1 cellular context compared by ENCODE assay signal in the genomic region with DNA sequence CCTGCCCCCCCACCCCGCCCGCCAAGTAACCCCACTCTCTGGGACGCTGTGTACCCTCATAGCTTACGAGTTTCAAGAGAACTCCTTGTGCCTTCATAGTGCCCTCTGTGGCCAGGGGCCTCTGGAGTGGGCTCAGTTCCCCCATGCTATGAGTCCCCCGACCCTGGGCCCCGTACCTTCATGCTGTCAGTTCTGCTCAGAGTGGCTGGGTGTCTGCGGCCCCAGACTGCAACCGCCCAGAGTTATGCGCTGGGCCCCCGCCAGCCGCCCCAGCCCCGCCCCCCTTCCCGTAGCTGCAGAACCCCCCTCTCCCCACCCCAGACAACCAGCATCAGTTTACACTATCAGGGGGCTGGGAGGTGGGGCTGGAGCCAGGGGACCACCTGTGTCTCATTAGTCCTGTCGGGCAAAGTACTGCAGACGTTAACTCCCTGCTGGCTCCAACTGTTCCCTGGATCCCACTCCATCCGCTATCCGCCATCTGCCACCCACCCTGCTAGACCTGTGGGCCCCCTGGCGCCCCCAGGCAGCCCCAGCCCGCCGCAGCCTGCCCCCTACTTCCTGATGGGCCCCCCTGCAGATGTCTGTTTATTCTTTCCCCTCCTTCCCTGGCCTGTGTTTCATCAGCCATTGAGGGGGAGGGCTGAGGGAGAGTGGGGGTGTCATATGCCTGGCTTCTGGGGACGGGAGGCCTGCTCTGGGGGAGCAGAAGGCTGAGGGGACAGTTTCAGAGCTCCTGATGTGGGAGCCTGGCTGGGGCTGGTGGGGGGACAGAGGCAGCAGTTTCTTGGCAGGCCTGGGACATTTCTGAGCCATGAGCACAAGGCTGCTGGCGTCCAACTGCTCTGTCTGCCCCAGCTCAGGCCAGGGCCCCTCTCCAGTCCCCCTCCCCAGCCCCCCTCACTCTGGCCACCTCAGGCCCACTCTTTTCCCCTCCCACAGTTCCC.
TF ChIP-seq lines count a peak whose summit lies in the region.

A gene with protein sequence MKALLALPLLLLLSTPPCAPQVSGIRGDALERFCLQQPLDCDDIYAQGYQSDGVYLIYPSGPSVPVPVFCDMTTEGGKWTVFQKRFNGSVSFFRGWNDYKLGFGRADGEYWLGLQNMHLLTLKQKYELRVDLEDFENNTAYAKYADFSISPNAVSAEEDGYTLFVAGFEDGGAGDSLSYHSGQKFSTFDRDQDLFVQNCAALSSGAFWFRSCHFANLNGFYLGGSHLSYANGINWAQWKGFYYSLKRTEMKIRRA (minus strand): TSS at position 217 of the 947 bp plus-strand sequence. CDS start 35 bp downstream, at position 182.

TF ChIP-seq in SK-N-SH treated with all-trans-retinoic acid at 6 μM for 48 hours, 23 proteins besides CTCF, POLR2A, EP300 and RAD21 (continued from another document):
- TF ChIP-seq, protein P1, sequence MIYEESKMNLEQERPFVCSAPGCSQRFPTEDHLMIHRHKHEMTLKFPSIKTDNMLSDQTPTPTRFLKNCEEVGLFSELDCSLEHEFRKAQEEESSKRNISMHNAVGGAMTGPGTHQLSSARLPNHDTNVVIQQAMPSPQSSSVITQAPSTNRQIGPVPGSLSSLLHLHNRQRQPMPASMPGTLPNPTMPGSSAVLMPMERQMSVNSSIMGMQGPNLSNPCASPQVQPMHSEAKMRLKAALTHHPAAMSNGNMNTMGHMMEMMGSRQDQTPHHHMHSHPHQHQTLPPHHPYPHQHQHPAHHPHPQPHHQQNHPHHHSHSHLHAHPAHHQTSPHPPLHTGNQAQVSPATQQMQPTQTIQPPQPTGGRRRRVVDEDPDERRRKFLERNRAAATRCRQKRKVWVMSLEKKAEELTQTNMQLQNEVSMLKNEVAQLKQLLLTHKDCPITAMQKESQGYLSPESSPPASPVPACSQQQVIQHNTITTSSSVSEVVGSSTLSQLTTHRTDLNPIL (CRISPR knock-in tag; IDR thresholded peaks at IDR 0.05; ENCODE audit: low read depth), result no peak
- no peak for TF ChIP-seq CSDC2 (CRISPR knock-in tag; IDR thresholded peaks at IDR 0.05)
- no peak for TF ChIP-seq ARNTL (CRISPR knock-in tag; IDR thresholded peaks at IDR 0.05; ENCODE audit: borderline replicate concordance, low read depth)
- TF ChIP-seq, protein P2, sequence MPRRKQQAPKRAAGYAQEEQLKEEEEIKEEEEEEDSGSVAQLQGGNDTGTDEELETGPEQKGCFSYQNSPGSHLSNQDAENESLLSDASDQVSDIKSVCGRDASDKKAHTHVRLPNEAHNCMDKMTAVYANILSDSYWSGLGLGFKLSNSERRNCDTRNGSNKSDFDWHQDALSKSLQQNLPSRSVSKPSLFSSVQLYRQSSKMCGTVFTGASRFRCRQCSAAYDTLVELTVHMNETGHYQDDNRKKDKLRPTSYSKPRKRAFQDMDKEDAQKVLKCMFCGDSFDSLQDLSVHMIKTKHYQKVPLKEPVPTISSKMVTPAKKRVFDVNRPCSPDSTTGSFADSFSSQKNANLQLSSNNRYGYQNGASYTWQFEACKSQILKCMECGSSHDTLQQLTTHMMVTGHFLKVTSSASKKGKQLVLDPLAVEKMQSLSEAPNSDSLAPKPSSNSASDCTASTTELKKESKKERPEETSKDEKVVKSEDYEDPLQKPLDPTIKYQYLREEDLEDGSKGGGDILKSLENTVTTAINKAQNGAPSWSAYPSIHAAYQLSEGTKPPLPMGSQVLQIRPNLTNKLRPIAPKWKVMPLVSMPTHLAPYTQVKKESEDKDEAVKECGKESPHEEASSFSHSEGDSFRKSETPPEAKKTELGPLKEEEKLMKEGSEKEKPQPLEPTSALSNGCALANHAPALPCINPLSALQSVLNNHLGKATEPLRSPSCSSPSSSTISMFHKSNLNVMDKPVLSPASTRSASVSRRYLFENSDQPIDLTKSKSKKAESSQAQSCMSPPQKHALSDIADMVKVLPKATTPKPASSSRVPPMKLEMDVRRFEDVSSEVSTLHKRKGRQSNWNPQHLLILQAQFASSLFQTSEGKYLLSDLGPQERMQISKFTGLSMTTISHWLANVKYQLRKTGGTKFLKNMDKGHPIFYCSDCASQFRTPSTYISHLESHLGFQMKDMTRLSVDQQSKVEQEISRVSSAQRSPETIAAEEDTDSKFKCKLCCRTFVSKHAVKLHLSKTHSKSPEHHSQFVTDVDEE (CRISPR knock-in tag; IDR thresholded peaks at IDR 0.05), result peak; percentile 48; the same call in 1 of the 2 replicates
- no peak for TF ChIP-seq ZNF565 (CRISPR knock-in tag; conservative IDR thresholded peaks at IDR 0.05; ENCODE audit: low read depth)
- no peak for TF ChIP-seq RARB (CRISPR knock-in tag; IDR thresholded peaks at IDR 0.05)
- TF ChIP-seq ZFP30 (CRISPR knock-in tag; IDR thresholded peaks at IDR 0.05), result no peak
- TF ChIP-seq ZNF70 (CRISPR knock-in tag; IDR thresholded peaks at IDR 0.05), result no peak
- TF ChIP-seq SNAI2 (CRISPR knock-in tag; IDR thresholded peaks at IDR 0.05), result no peak
- no peak for TF ChIP-seq ZFP3 (CRISPR knock-in tag; IDR thresholded peaks at IDR 0.05)
- peak; percentile 86 for TF ChIP-seq TCF4 (CRISPR knock-in tag; IDR thresholded peaks at IDR 0.05; ENCODE audit: borderline replicate concordance)
- no peak for TF ChIP-seq OSR1 (CRISPR knock-in tag; IDR thresholded peaks at IDR 0.05)
- TF ChIP-seq, protein P3, sequence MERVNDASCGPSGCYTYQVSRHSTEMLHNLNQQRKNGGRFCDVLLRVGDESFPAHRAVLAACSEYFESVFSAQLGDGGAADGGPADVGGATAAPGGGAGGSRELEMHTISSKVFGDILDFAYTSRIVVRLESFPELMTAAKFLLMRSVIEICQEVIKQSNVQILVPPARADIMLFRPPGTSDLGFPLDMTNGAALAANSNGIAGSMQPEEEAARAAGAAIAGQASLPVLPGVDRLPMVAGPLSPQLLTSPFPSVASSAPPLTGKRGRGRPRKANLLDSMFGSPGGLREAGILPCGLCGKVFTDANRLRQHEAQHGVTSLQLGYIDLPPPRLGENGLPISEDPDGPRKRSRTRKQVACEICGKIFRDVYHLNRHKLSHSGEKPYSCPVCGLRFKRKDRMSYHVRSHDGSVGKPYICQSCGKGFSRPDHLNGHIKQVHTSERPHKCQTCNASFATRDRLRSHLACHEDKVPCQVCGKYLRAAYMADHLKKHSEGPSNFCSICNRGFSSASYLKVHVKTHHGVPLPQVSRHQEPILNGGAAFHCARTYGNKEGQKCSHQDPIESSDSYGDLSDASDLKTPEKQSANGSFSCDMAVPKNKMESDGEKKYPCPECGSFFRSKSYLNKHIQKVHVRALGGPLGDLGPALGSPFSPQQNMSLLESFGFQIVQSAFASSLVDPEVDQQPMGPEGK (CRISPR knock-in tag; IDR thresholded peaks at IDR 0.05; ENCODE audit: borderline replicate concordance), result peak; percentile 98
- TF ChIP-seq TOX (CRISPR knock-in tag; IDR thresholded peaks at IDR 0.05; ENCODE audit: borderline replicate concordance), result no peak
